ENCODE assay signal across 1 cellular context in the genomic region with DNA sequence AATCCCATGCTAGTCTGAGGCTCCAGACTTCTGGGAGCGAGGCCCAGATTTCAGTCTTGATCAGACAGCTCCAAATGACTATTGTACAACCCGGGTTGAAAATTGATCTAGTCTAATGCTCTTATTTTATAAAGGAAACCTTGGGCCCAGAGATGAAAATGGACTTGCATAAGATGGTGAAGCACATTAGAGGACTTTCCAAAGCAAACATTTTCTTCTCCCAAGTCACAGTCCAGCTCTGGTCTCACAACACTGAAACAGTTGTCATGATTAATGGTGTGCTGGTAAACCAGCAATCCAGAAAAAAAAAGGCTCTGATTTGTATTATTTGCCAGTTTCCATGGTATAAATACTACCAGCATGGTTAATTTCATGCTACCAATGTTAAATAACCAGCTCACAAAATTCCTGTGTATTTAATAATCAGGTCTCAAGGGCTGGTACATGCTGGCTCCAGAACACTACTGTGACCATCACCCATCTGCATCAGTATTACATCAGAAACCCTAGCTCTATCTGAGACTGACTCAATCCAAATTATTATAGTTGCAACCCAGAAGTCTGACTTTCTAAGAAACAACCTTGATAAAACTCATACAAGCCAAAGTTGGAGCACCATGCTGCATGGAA.
TF ChIP-seq lines count a peak whose summit lies in the region.

No MANE protein-coding gene starts in this region.

TF ChIP-seq in IMR-90, 13 proteins besides CTCF, POLR2A, EP300 and RAD21:
- no peak for TF ChIP-seq RFX5 (IDR thresholded peaks at IDR 0.05; ENCODE audit: low read depth, low read length)
